Comparison of ENCODE assay signal across 9 cellular contexts in the genomic region with DNA sequence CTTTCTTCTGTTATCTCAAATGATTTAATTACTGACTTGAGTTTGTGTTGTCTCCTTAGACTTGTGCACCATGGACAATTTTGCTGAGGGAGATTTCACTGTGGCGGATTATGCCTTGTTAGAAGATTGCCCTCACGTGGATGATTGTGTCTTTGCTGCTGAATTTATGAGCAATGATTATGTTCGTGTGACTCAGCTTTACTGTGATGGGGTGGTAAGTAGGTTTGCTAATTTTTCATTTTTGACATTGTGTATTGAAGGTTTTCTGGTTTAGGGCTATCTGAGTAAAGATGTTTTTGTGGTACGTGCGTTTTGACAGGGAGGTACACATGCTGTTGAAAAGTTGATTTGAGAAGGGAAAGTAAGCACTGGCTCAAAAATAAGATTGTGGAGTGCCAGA. TPM values are rescaled to one million over a fixed set of nuclear protein-coding genes. Genes with fewer than 3 reads are reported as not detected.
DNase-seq lines count a peak whose midpoint lies in the region; ATAC-seq and TF ChIP-seq lines count a peak whose summit lies in the region.
"Had no signal": no experiment of that assay in that cellular context is flagged by ENCODE, and none has a peak within 500 bp of the region (broad histone marks: within the 10 kb centered on the region; RNA-seq: fewer than 3 reads in every experiment).

No MANE protein-coding gene starts in this region.

- H3K4me3 Mint-ChIP-seq in stimulated activated naive B cell treated with anti-CD40 and anti-IgM and Interleukin-4, amounts not matched to agents 10 μg/mL and 1 μg/mL and 100 μg/mL, for 72 hours = no peak overlapping the region

- peaks cover 9 to 13% of the 10 kb centered on the region in 2 donors for H3K36me3 Mint-ChIP-seq in stimulated activated naive B cell treated with anti-CD40 and anti-IgM and Interleukin-4, amounts not matched to agents 10 μg/mL and 1 μg/mL and 100 μg/mL, for 72 hours

- H3K27me3 Mint-ChIP-seq in stimulated activated naive B cell treated with anti-CD40 and anti-IgM and Interleukin-4, amounts not matched to agents 10 μg/mL and 1 μg/mL and 100 μg/mL, for 72 hours = no peaks in the 10 kb centered on the region

- H3K36me3 ChIP-seq in osteoblast (ENCODE audit: insufficient read depth, low read length) = peaks cover 16% of the 10 kb centered on the region
- H3K36me3 ChIP-seq: suprapubic skin had no signal

- H3K4me3 ChIP-seq in osteoblast (ENCODE audit: insufficient read depth, low read length) = no peak overlapping the region
- H3K4me3 ChIP-seq: suprapubic skin had no signal

- H3K9me3 Mint-ChIP-seq in stimulated activated naive B cell treated with anti-CD40 and anti-IgM and Interleukin-4, amounts not matched to agents 10 μg/mL and 1 μg/mL and 100 μg/mL, for 72 hours = no peaks in the 10 kb centered on the region

- peak overlapping the region; percentile 18 for H3K27ac ChIP-seq in osteoblast (ENCODE audit: low read depth, low read length)
- H3K27ac ChIP-seq: suprapubic skin had no signal

- TF ChIP-seq CTCF in osteoblast (IDR thresholded peaks at IDR 0.05; ENCODE audit: extremely low read depth, low read depth, low read length) = peak; percentile 65

- no peak overlapping the region for H3K4me2 ChIP-seq in osteoblast (ENCODE audit: insufficient read depth, low read length)

- H2AFZ ChIP-seq in osteoblast (ENCODE audit: low read length) = no peak overlapping the region

- H3K27ac Mint-ChIP-seq in stimulated activated naive B cell treated with anti-CD40 and anti-IgM and Interleukin-4, amounts not matched to agents 10 μg/mL and 1 μg/mL and 100 μg/mL, for 72 hours = no peak overlapping the region

- H3K27me3 ChIP-seq in osteoblast (ENCODE audit: insufficient read depth, low read length) = no peaks in the 10 kb centered on the region
- H3K27me3 ChIP-seq: suprapubic skin had no signal

- H3K79me2 ChIP-seq in osteoblast (ENCODE audit: insufficient read depth, low read length) = peaks cover 91% of the 10 kb centered on the region

- DNase-seq in GDM1 (lab: John Stamatoyannopoulos, UW) (peak; percentile 35), NCI-H2107 (lab: John Stamatoyannopoulos, UW) (peak; percentile 68), dermis microvascular lymphatic vessel endothelial cell (ENCODE audit: low read depth in 2 of 2) (peak; percentile 10 to 58), osteoblast (ENCODE audit: insufficient read length, low spot score, missing footprints) (no peak)
- no peak for DNase-seq in stimulated activated naive B cell treated with anti-CD40 and anti-IgM and Interleukin-4, amounts not matched to agents 10 μg/mL and 1 μg/mL and 100 μg/mL, for 72 hours

- H3K9me3 ChIP-seq in osteoblast (ENCODE audit: low read depth, low read length) = no peaks in the 10 kb centered on the region
- H3K9me3 ChIP-seq: suprapubic skin had no signal

- H3K4me1 Mint-ChIP-seq in stimulated activated naive B cell treated with anti-CD40 and anti-IgM and Interleukin-4, amounts not matched to agents 10 μg/mL and 1 μg/mL and 100 μg/mL, for 72 hours = peaks cover 10 to 15% of the 10 kb centered on the region in 2 donors

- H4K20me1 ChIP-seq in osteoblast (ENCODE audit: insufficient read depth, low read length) = peaks cover 70% of the 10 kb centered on the region

- ATAC-seq in HG03354 (IDR thresholded peaks at IDR 0.05; ENCODE audit: poor library complexity, severe bottlenecking, unreplicated experiment) (no peak), HG03460 (IDR thresholded peaks at IDR 0.05; ENCODE audit: unreplicated experiment) (no peak), HG02885 (IDR thresholded peaks at IDR 0.05; ENCODE audit: poor library complexity, unreplicated experiment) (no peak)
- ATAC-seq in stimulated activated naive B cell treated with anti-CD40 and anti-IgM and Interleukin-4, amounts not matched to agents 10 μg/mL and 1 μg/mL and 100 μg/mL, for 72 hours (replicated peaks) = no peak

- H3K4me1 ChIP-seq in osteoblast (ENCODE audit: insufficient read depth, low read length) = peaks cover 3% of the 10 kb centered on the region

RNA-seq across cellular contexts. Expression of a gene that starts 14.1 kb away (rescaled TPM):
- total RNA-seq in dermis microvascular lymphatic vessel endothelial cell (87.8 and 120 TPM in 2 replicates), osteoblast (364 and 410 TPM in 2 replicates)

RNA-seq across cellular contexts. Expression of a gene that starts 14.3 kb away (rescaled TPM):
- total RNA-seq in dermis microvascular lymphatic vessel endothelial cell (2.6 and 3.9 TPM in 2 replicates), osteoblast (2.5 and 5.9 TPM in 2 replicates)

Comparison
In these comparisons a context has a peak if more than half of its experiments do, and no peak if none do; other contexts are left out.
1. DNase-seq: peak in GDM1 (single experiment), NCI-H2107 (single experiment) and dermis microvascular lymphatic vessel endothelial cell (2 of 2); none in osteoblast (single experiment) and stimulated activated naive B cell treated with anti-CD40 and anti-IgM and Interleukin-4, amounts not matched to agents 10 μg/mL and 1 μg/mL and 100 μg/mL, for 72 hours (single experiment).